ENCODE assay signal across 29 cellular contexts in genomic region chr7:111887734-111888133, GRCh38.
"Had no signal": no experiment of that assay in that cellular context is flagged by ENCODE, and none has a peak within 500 bp of the region (broad histone marks: within the 10 kb centered on the region; RNA-seq: fewer than 3 reads in every experiment).

No MANE protein-coding gene starts in this region.

- H3K27me3 Mint-ChIP-seq: naive B cell; progenitor cell of endocrine pancreas; stimulated activated naive B cell treated with anti-CD40 and anti-IgM and Interleukin-4, amounts not matched to agents 10 μg/mL and 1 μg/mL and 100 μg/mL, for 72 hours had no signal

- FAIRE-seq: kidney had no signal

- H3K27ac ChIP-seq: esophagus muscularis mucosa, foreskin keratinocyte, gastroesophageal sphincter, neural progenitor cell, parathyroid adenoma, skin epidermis, thoracic aorta, tibial nerve, uterus had no signal

- H3K4me3 ChIP-seq: dorsolateral prefrontal cortex, esophagus muscularis mucosa, gastroesophageal sphincter, left lung, mucosa of descending colon, neural progenitor cell, skin epidermis, thoracic aorta, tibial nerve, upper lobe of left lung, uterus had no signal

- H3K27ac Mint-ChIP-seq: mesothelial cell of epicardium; naive B cell; nephron; neural progenitor cell; progenitor cell of endocrine pancreas; stimulated activated naive B cell treated with anti-CD40 and anti-IgM and Interleukin-4, amounts not matched to agents 10 μg/mL and 1 μg/mL and 100 μg/mL, for 72 hours; stimulated activated naive CD8-positive, alpha-beta T cell treated with anti-CD3 and anti-CD28 coated beads, Interleukin-15, Interleukin-2, amounts not matched to agents 100 ng/mL and 50 ng/mL, for 24 hours had no signal

- H3K36me3 Mint-ChIP-seq: mesothelial cell of epicardium; naive B cell; neural progenitor cell; stimulated activated naive B cell treated with anti-CD40 and anti-IgM and Interleukin-4, amounts not matched to agents 10 μg/mL and 1 μg/mL and 100 μg/mL, for 72 hours had no signal

- H3K4me1 Mint-ChIP-seq: mesothelial cell of epicardium; naive B cell; nephron; neural progenitor cell; stimulated activated naive B cell treated with anti-CD40 and anti-IgM and Interleukin-4, amounts not matched to agents 10 μg/mL and 1 μg/mL and 100 μg/mL, for 72 hours had no signal

- H3K4me3 Mint-ChIP-seq: mesothelial cell of epicardium; naive B cell; nephron; neural progenitor cell; stimulated activated naive B cell treated with anti-CD40 and anti-IgM and Interleukin-4, amounts not matched to agents 10 μg/mL and 1 μg/mL and 100 μg/mL, for 72 hours; stimulated activated naive CD8-positive, alpha-beta T cell treated with anti-CD3 and anti-CD28 coated beads, Interleukin-15, Interleukin-2, amounts not matched to agents 100 ng/mL and 50 ng/mL, for 24 hours had no signal

- H3K27me3 ChIP-seq: dorsolateral prefrontal cortex, esophagus muscularis mucosa, foreskin keratinocyte, gastroesophageal sphincter, left lung, neural progenitor cell, tibial nerve, upper lobe of left lung, uterus had no signal

- DNase-seq: caudate nucleus; cerebellar nuclear complex; cortex of kidney; dorsolateral prefrontal cortex; effector CD4-positive, alpha-beta T cell; foreskin keratinocyte; glutamatergic neuron; kidney; left lung; mesenchymal stem cell; mucosa of descending colon; naive B cell; right cardiac atrium; stimulated activated CD4-positive, alpha-beta T cell treated with anti-CD3 and anti-CD28 coated beads, Interleukin-15, amount 100 ng/mL, for 24 hours; stimulated activated CD4-positive, alpha-beta T cell treated with anti-CD3 and anti-CD28 coated beads, Interleukin-2, amount 100 ng/mL, for 48 hours; stimulated activated naive B cell treated with anti-CD40 and anti-IgM and Interleukin-4, amounts not matched to agents 10 μg/mL and 1 μg/mL and 100 μg/mL, for 72 hours; upper lobe of left lung; uterus had no signal

- H3K9me3 ChIP-seq: esophagus muscularis mucosa, gastroesophageal sphincter, left lung, mucosa of descending colon, thoracic aorta, tibial nerve, upper lobe of left lung, uterus had no signal

- H3K9me3 Mint-ChIP-seq: mesothelial cell of epicardium; naive B cell; nephron; neural progenitor cell; stimulated activated naive B cell treated with anti-CD40 and anti-IgM and Interleukin-4, amounts not matched to agents 10 μg/mL and 1 μg/mL and 100 μg/mL, for 72 hours; stimulated activated naive CD8-positive, alpha-beta T cell treated with anti-CD3 and anti-CD28 coated beads, Interleukin-15, Interleukin-2, amounts not matched to agents 100 ng/mL and 50 ng/mL, for 24 hours had no signal

- H3K4me1 ChIP-seq: esophagus muscularis mucosa, foreskin keratinocyte, gastroesophageal sphincter, left lung, neural progenitor cell, parathyroid adenoma, tibial nerve, uterus had no signal

- ATAC-seq: foreskin keratinocyte; gastroesophageal sphincter; left lung; mucosa of descending colon; stimulated activated naive B cell treated with anti-CD40 and anti-IgM and Interleukin-4, amounts not matched to agents 10 μg/mL and 1 μg/mL and 100 μg/mL, for 72 hours had no signal

- H3K36me3 ChIP-seq: gastroesophageal sphincter, left lung, neural progenitor cell, thoracic aorta, uterus had no signal
